8 cellular contexts compared by ENCODE assay signal in the genomic region with DNA sequence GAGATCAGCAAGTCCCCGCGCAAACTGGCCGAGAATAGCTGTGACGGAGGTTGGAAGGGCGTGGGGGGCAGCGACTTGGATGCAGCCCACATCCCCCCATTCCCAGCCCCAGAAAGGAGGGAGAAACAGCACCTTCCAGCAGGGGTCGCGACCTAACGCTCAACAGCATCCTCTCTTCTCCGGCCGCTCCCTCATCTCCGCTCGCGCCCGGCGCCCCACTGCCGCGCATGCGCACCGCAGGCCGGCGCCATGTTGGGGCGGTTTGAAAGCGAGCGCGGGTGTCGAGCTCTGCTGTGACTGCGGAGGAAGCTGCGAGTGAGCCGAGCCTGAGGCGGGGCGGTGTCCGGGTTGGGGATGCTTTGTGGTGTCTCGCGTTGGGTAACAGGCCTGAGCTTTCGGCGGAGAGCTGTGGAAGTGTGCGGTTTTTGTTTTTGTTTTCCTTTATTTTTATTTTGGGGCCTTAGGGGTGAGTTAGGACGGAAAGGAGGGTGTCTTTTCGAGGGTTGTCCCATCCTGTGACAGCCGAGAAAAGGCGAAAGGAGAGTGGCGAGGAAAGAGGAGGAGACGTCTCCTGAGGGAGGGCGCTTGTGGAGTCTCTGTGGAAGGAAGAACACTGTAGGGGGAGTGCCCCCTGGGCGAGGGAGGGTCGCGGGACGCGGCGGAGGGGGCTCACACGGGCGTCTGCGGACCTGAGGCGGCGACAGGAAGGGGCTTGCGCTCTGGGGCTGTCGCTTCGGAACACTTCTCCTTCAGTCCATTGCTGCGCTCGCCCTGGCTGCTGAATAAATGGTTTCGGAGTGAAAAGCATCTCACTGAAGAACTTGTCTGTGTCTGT. TPM values are rescaled to one million over a fixed set of nuclear protein-coding genes. Genes with fewer than 3 reads are reported as not detected.
DNase-seq lines count a peak whose midpoint lies in the region; ATAC-seq and TF ChIP-seq lines count a peak whose summit lies in the region.

A gene (plus strand): TSS at position 247 of the 835 bp plus-strand sequence. CDS start 2,667 bp downstream, outside the sequence.
A gene with protein sequence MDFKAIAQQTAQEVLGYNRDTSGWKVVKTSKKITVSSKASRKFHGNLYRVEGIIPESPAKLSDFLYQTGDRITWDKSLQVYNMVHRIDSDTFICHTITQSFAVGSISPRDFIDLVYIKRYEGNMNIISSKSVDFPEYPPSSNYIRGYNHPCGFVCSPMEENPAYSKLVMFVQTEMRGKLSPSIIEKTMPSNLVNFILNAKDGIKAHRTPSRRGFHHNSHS (minus strand): TSS at position 199 of the 835 bp plus-strand sequence. CDS start 3,285 bp downstream, outside the sequence.

- peak within 1 kb of the TSS; percentile 62 to 91 (median 66) for H3K4me3 ChIP-seq in liver (ENCODE audit: low read depth in 1 of 3, low read length in 3 of 3)

- TF ChIP-seq CTCF in CD14-positive monocyte (IDR thresholded peaks at IDR 0.05) = peak; percentile 46
- no peak for TF ChIP-seq CTCF in liver (IDR thresholded peaks at IDR 0.05; ENCODE audit: low read depth, low read length, missing input control)

- WGBS in liver = under 1% methylated on average over 62 of the region's 62 CpGs

- intact Hi-C loops in CD14-positive monocyte (cut with micrococcal nuclease) = loop anchor here (5.0 to 10.0 kb wide), 3 partner anchors 83 to 136 kb away; a partner anchor contains a TSS
- intact Hi-C loops in activated CD4-positive, alpha-beta T cell treated with anti-CD3 and anti-CD28 coated beads, Interleukin-2, amount 10 ng/mL, durations not matched to agents 24 days and 14 days (cut with micrococcal nuclease) = loop anchor here (1.0 to 10.0 kb wide), 6 partner anchors 31 to 423 kb away; a partner anchor contains a TSS
- intact Hi-C loops in dendritic cell treated with granulocyte-macrophage colony-stimulating factor and Interleukin-4, amounts not matched to agents 40 ng/mL and 50 ng/mL, for 4 days (cut with micrococcal nuclease) = loop anchor here (1.0 to 5.0 kb wide), 2 partner anchors 91 to 134 kb away; a partner anchor contains a TSS

- peaks cover 0 to 19% (median 11%) of the 10 kb centered on the region in 4 donors for H3K4me1 ChIP-seq in liver (ENCODE audit: control insufficient read depth in 4 of 4, insufficient read depth in 4 of 4, low read length in 3 of 4)

- no peaks in the 10 kb centered on the region for H3K9me3 ChIP-seq in liver (ENCODE audit: control insufficient read depth in 4 of 4, low read length in 3 of 4)

- no peaks in the 10 kb centered on the region for H3K27me3 ChIP-seq in liver (ENCODE audit: control insufficient read depth in 4 of 4, insufficient read depth in 4 of 4, low read length in 3 of 4)

- peaks cover 2 to 5% (median 4%) of the 10 kb centered on the region in 3 donors for H3K27me3 Mint-ChIP-seq in CD14-positive monocyte (ENCODE audit: low read depth in 3 of 3)
- H3K27me3 Mint-ChIP-seq in activated CD4-positive, alpha-beta T cell treated with anti-CD3 and anti-CD28 coated beads, Interleukin-2, amount 10 ng/mL, durations not matched to agents 24 days and 14 days = no peaks in the 10 kb centered on the region
- peaks cover 6% of the 10 kb centered on the region for H3K27me3 Mint-ChIP-seq in dendritic cell treated with granulocyte-macrophage colony-stimulating factor and Interleukin-4, amounts not matched to agents 40 ng/mL and 50 ng/mL, for 4 days

- H3K27ac ChIP-seq in liver (ENCODE audit: low read depth in 1 of 2, low read length in 2 of 2) = peak within 1 kb of the TSS; percentile 9 to 54

- peak within 1 kb of the TSS; percentile 83 to 98 (median 95) for H3K27ac Mint-ChIP-seq in CD14-positive monocyte
- peak within 1 kb of the TSS; percentile 100 for H3K27ac Mint-ChIP-seq in activated CD4-positive, alpha-beta T cell treated with anti-CD3 and anti-CD28 coated beads, Interleukin-2, amount 10 ng/mL, durations not matched to agents 24 days and 14 days
- H3K27ac Mint-ChIP-seq in dendritic cell treated with granulocyte-macrophage colony-stimulating factor and Interleukin-4, amounts not matched to agents 40 ng/mL and 50 ng/mL, for 4 days = peak within 1 kb of the TSS; percentile 88

- peak within 1 kb of the TSS; percentile 27 to 44 for H3K9ac ChIP-seq in liver (ENCODE audit: low read depth in 1 of 2, low read length in 2 of 2)

- peaks cover 14% of the 10 kb centered on the region for H3K4me1 Mint-ChIP-seq in CD14-positive monocyte
- peaks cover 25% of the 10 kb centered on the region for H3K4me1 Mint-ChIP-seq in activated CD4-positive, alpha-beta T cell treated with anti-CD3 and anti-CD28 coated beads, Interleukin-2, amount 10 ng/mL, durations not matched to agents 24 days and 14 days
- peaks cover 16% of the 10 kb centered on the region for H3K4me1 Mint-ChIP-seq in dendritic cell treated with granulocyte-macrophage colony-stimulating factor and Interleukin-4, amounts not matched to agents 40 ng/mL and 50 ng/mL, for 4 days (ENCODE audit: low read depth)

- no peaks in the 10 kb centered on the region for H3K9me3 Mint-ChIP-seq in CD14-positive monocyte
- H3K9me3 Mint-ChIP-seq in activated CD4-positive, alpha-beta T cell treated with anti-CD3 and anti-CD28 coated beads, Interleukin-2, amount 10 ng/mL, durations not matched to agents 24 days and 14 days = no peaks in the 10 kb centered on the region
- no peaks in the 10 kb centered on the region for H3K9me3 Mint-ChIP-seq in dendritic cell treated with granulocyte-macrophage colony-stimulating factor and Interleukin-4, amounts not matched to agents 40 ng/mL and 50 ng/mL, for 4 days

- ATAC-seq in GM19328 (IDR thresholded peaks at IDR 0.05; ENCODE audit: unreplicated experiment) (peak; percentile 95), HG03469 (IDR thresholded peaks at IDR 0.05; ENCODE audit: unreplicated experiment) (peak; percentile 95)

- DNase-seq in CD14-positive monocyte (ENCODE audit: low spot score) (peak; percentile 86), NCI-H524 treated with DMSO at 0.1 percent for 48 hours (lab: John Stamatoyannopoulos, UW) (peak; percentile 54)
- DNase-seq in activated CD4-positive, alpha-beta T cell treated with anti-CD3 and anti-CD28 coated beads, Interleukin-2, amount 10 ng/mL, durations not matched to agents 24 days and 14 days = peak; percentile 98
- DNase-seq in stimulated activated CD4-positive, alpha-beta T cell treated with anti-CD3 and anti-CD28 coated beads, Interleukin-4, amount 100 ng/mL, for 1 hour = peak; percentile 87

- no peak for TF ChIP-seq RAD21 in liver (IDR thresholded peaks at IDR 0.05)

- peak within 1 kb of the TSS; percentile 98 to 100 for H3K4me3 Mint-ChIP-seq in CD14-positive monocyte
- peak within 1 kb of the TSS; percentile 99 for H3K4me3 Mint-ChIP-seq in activated CD4-positive, alpha-beta T cell treated with anti-CD3 and anti-CD28 coated beads, Interleukin-2, amount 10 ng/mL, durations not matched to agents 24 days and 14 days
- H3K4me3 Mint-ChIP-seq in dendritic cell treated with granulocyte-macrophage colony-stimulating factor and Interleukin-4, amounts not matched to agents 40 ng/mL and 50 ng/mL, for 4 days = peak within 1 kb of the TSS; percentile 99

- H3K36me3 Mint-ChIP-seq in CD14-positive monocyte = peaks cover 6 to 10% of the 10 kb centered on the region in 2 donors
- H3K36me3 Mint-ChIP-seq in activated CD4-positive, alpha-beta T cell treated with anti-CD3 and anti-CD28 coated beads, Interleukin-2, amount 10 ng/mL, durations not matched to agents 24 days and 14 days (ENCODE audit: low read depth) = peaks cover 21% of the 10 kb centered on the region
- peaks cover 9% of the 10 kb centered on the region for H3K36me3 Mint-ChIP-seq in dendritic cell treated with granulocyte-macrophage colony-stimulating factor and Interleukin-4, amounts not matched to agents 40 ng/mL and 50 ng/mL, for 4 days (ENCODE audit: low read depth)

- H3K36me3 ChIP-seq in liver (ENCODE audit: control insufficient read depth in 4 of 4, insufficient read depth in 3 of 4, low read depth in 1 of 4, low read length in 3 of 4) = no peaks in the 10 kb centered on the region

TF ChIP-seq in liver, 16 proteins besides CTCF, POLR2A, EP300 and RAD21:
- TF ChIP-seq JUND (IDR thresholded peaks at IDR 0.05) (no peak), YY1 (IDR thresholded peaks at IDR 0.05) (peak; percentile 98), NR2F2 (IDR thresholded peaks at IDR 0.05) (peak; percentile 41), GABPA (IDR thresholded peaks at IDR 0.05 in 1 of 2, conservative IDR thresholded peaks at IDR 0.05 in 1 of 2) (no peak)
- TF ChIP-seq, protein P1, sequence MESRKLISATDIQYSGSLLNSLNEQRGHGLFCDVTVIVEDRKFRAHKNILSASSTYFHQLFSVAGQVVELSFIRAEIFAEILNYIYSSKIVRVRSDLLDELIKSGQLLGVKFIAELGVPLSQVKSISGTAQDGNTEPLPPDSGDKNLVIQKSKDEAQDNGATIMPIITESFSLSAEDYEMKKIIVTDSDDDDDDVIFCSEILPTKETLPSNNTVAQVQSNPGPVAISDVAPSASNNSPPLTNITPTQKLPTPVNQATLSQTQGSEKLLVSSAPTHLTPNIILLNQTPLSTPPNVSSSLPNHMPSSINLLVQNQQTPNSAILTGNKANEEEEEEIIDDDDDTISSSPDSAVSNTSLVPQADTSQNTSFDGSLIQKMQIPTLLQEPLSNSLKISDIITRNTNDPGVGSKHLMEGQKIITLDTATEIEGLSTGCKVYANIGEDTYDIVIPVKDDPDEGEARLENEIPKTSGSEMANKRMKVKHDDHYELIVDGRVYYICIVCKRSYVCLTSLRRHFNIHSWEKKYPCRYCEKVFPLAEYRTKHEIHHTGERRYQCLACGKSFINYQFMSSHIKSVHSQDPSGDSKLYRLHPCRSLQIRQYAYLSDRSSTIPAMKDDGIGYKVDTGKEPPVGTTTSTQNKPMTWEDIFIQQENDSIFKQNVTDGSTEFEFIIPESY (IDR thresholded peaks at IDR 0.05) = no peak

RNA-seq across cellular contexts. Expression of the first gene that starts in this region (rescaled TPM):
- polyA plus RNA-seq in CD14-positive monocyte (under 1 TPM; 0.14 to 0.38 TPM), liver (under 1 TPM; 0.21 to 0.24 TPM)
- total RNA-seq in activated CD4-positive, alpha-beta T cell treated with anti-CD3 and anti-CD28 coated beads, Interleukin-2, amount 10 ng/mL, durations not matched to agents 24 days and 14 days = 10.9 and 12.8 TPM in 2 replicates
- total RNA-seq in liver = 1 to 10 TPM in 1 of 2 donors, under 1 TPM in 1; 0.42 to 4.9 TPM

RNA-seq across cellular contexts. Expression of the second gene that starts in this region (rescaled TPM):
- not detected for polyA plus RNA-seq in CD14-positive monocyte
- total RNA-seq in activated CD4-positive, alpha-beta T cell treated with anti-CD3 and anti-CD28 coated beads, Interleukin-2, amount 10 ng/mL, durations not matched to agents 24 days and 14 days = not detected in 2 replicates
- not detected for total RNA-seq in liver
- not detected for polyA plus RNA-seq in liver

Comparison
In these comparisons a context has a peak if more than half of its experiments do, and no peak if none do; other contexts are left out.
1. Peak in every context shown above with its lines: DNase-seq, ATAC-seq, H3K4me3 ChIP-seq and H3K27ac ChIP-seq.
2. Peak in DNase-seq in CD14-positive monocyte; RNA of the genes that start here not detected or under 1 TPM.